9 cellular contexts compared by ENCODE assay signal in the genomic region with DNA sequence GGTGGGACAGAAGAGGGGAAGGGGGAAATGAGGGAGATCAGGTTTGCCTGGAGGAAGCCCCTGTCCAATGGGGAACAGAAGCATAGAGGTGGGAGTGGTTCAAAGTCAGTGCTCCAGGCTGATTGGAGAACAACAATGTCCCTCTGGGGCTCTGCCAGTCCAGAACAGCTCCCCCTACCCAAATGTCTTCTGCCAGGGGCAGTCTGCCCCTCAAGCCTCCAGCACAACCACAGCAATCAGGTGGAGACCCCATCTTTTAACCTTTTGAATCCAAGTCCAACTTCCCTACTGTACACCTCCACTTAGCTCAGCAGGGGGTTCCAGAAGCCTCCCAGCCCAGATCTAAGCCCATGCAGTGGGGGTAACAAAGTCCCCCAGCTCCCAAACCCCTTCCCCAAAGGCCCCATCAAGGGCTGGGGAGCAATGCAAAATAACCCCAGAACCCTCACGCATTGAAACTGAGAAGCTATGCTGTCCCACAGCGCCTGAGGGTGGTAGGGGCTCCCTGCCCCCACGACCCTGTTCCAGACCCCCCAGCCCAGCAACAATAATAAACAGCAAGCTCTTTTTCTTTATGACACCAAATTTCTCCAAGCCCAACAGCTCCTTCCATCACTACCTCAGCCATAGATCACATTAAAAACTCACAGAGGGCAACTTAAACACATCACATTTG. TPM values are rescaled to one million over a fixed set of nuclear protein-coding genes. Genes with fewer than 3 reads are reported as not detected.
DNase-seq lines count a peak whose midpoint lies in the region; ATAC-seq and TF ChIP-seq lines count a peak whose summit lies in the region.
"Had no signal": no experiment of that assay in that cellular context is flagged by ENCODE, and none has a peak within 500 bp of the region (broad histone marks: within the 10 kb centered on the region; RNA-seq: fewer than 3 reads in every experiment).

No MANE protein-coding gene starts in this region.

- H3K27ac Mint-ChIP-seq in CD4-positive, CD25-positive, alpha-beta regulatory T cell, result peak overlapping the region; percentile 26 to 76 (median 62)
- H3K27ac Mint-ChIP-seq in brain, result peak overlapping the region in 4 of 5 experiments; percentile 49 to 92 (median 76)
- H3K27ac Mint-ChIP-seq in nephron, result no peak overlapping the region
- H3K27ac Mint-ChIP-seq in activated CD8-positive, alpha-beta memory T cell treated with anti-CD3 and anti-CD28 coated beads, Interleukin-2, amount 10 ng/mL, durations not matched to agents 7 days and 5 days, result no peak overlapping the region

- DNase-seq in CD4-positive, CD25-positive, alpha-beta regulatory T cell, result no peak
- DNase-seq in activated CD8-positive, alpha-beta memory T cell treated with anti-CD3 and anti-CD28 coated beads, Interleukin-2, amount 10 ng/mL, durations not matched to agents 7 days and 5 days, result no peak
- DNase-seq in dedifferentiated amniotic fluid mesenchymal stem cell (ENCODE audit: extremely low spot score), result no peak
- DNase-seq in foreskin melanocyte, result no peak
- DNase-seq: NCI-H1105 had no signal

- peaks cover 0 to 1% (median 0%) of the 10 kb centered on the region in 7 donors for H3K9me3 Mint-ChIP-seq in CD4-positive, CD25-positive, alpha-beta regulatory T cell
- no peaks in the 10 kb centered on the region for H3K9me3 Mint-ChIP-seq in brain
- H3K9me3 Mint-ChIP-seq in nephron, result no peaks in the 10 kb centered on the region
- H3K9me3 Mint-ChIP-seq in activated CD8-positive, alpha-beta memory T cell treated with anti-CD3 and anti-CD28 coated beads, Interleukin-2, amount 10 ng/mL, durations not matched to agents 7 days and 5 days (ENCODE audit: low read depth), result no peaks in the 10 kb centered on the region

- no peaks in the 10 kb centered on the region for H3K36me3 Mint-ChIP-seq in CD4-positive, CD25-positive, alpha-beta regulatory T cell
- H3K36me3 Mint-ChIP-seq in brain (no peaks in the 10 kb centered on the region), nephron (ENCODE audit: low read depth) (no peaks in the 10 kb centered on the region)
- H3K36me3 Mint-ChIP-seq in activated CD8-positive, alpha-beta memory T cell treated with anti-CD3 and anti-CD28 coated beads, Interleukin-2, amount 10 ng/mL, durations not matched to agents 7 days and 5 days, result no peaks in the 10 kb centered on the region

- H3K4me3 ChIP-seq in CD4-positive, CD25-positive, alpha-beta regulatory T cell (ENCODE audit: low read depth, low read length), result no peak overlapping the region

- CTCF ChIA-PET in activated CD8-positive, alpha-beta memory T cell treated with anti-CD3 and anti-CD28 coated beads, Interleukin-2, amount 10 ng/mL, durations not matched to agents 7 days and 5 days (lab: Charles Lee), result interaction anchor here (0.7 to 6.3 kb wide), 13 partner anchors 10 to 304 kb away, joined by 3 to 48 read pairs (median 5); no protein-coding TSS in a partner anchor

- peaks cover 0 to 56% (median 32%) of the 10 kb centered on the region in 4 donors for H3K4me1 Mint-ChIP-seq in CD4-positive, CD25-positive, alpha-beta regulatory T cell
- peaks cover 11% of the 10 kb centered on the region for H3K4me1 Mint-ChIP-seq in brain
- H3K4me1 Mint-ChIP-seq in nephron, result peaks cover 41% of the 10 kb centered on the region
- peaks cover 31% of the 10 kb centered on the region for H3K4me1 Mint-ChIP-seq in activated CD8-positive, alpha-beta memory T cell treated with anti-CD3 and anti-CD28 coated beads, Interleukin-2, amount 10 ng/mL, durations not matched to agents 7 days and 5 days

- H3K4me3 Mint-ChIP-seq in CD4-positive, CD25-positive, alpha-beta regulatory T cell, result peak overlapping the region; percentile 36 to 88 (median 74)
- H3K4me3 Mint-ChIP-seq in brain (peak overlapping the region in 4 of 5 experiments; percentile 71 to 82 (median 75)), nephron (peak overlapping the region; percentile 76 to 96 (median 81))
- no peak overlapping the region for H3K4me3 Mint-ChIP-seq in activated CD8-positive, alpha-beta memory T cell treated with anti-CD3 and anti-CD28 coated beads, Interleukin-2, amount 10 ng/mL, durations not matched to agents 7 days and 5 days

- H3K27ac ChIP-seq in CD4-positive, CD25-positive, alpha-beta regulatory T cell (ENCODE audit: insufficient read depth, low read length, poor library complexity, severe bottlenecking), result no peak overlapping the region
- peak overlapping the region; percentile 71 for H3K27ac ChIP-seq in KOPT-K1 (ENCODE audit: low read depth, low read length, poor library complexity, severe bottlenecking)

- no peaks in the 10 kb centered on the region for H3K9me3 ChIP-seq in CD4-positive, CD25-positive, alpha-beta regulatory T cell (ENCODE audit: control insufficient read depth in 2 of 2, low read length in 2 of 2)
- H3K9me3 ChIP-seq in KOPT-K1 (ENCODE audit: insufficient read depth, low read length, poor library complexity, severe bottlenecking), result no peaks in the 10 kb centered on the region

- peaks cover 4% of the 10 kb centered on the region for H3K27me3 Mint-ChIP-seq in CD4-positive, CD25-positive, alpha-beta regulatory T cell
- H3K27me3 Mint-ChIP-seq in brain (peaks cover 11% of the 10 kb centered on the region), nephron (ENCODE audit: low read depth) (no peaks in the 10 kb centered on the region)
- H3K27me3 Mint-ChIP-seq in activated CD8-positive, alpha-beta memory T cell treated with anti-CD3 and anti-CD28 coated beads, Interleukin-2, amount 10 ng/mL, durations not matched to agents 7 days and 5 days, result no peaks in the 10 kb centered on the region

- peaks cover 52% of the 10 kb centered on the region for H3K4me1 ChIP-seq in CD4-positive, CD25-positive, alpha-beta regulatory T cell (ENCODE audit: control insufficient read depth, insufficient read depth, low read length, poor library complexity, severe bottlenecking)

- no peak for ATAC-seq in CD4-positive, CD25-positive, alpha-beta regulatory T cell (ENCODE audit: low read depth in 2 of 2)
- no peak for ATAC-seq in GM19324 (IDR thresholded peaks at IDR 0.05; ENCODE audit: low FRiP score, unreplicated experiment)
- ATAC-seq in activated CD8-positive, alpha-beta memory T cell treated with anti-CD3 and anti-CD28 coated beads, Interleukin-2, amount 10 ng/mL, durations not matched to agents 7 days and 5 days, result no peak

- no peaks in the 10 kb centered on the region for H3K36me3 ChIP-seq in CD4-positive, CD25-positive, alpha-beta regulatory T cell (ENCODE audit: control insufficient read depth, insufficient read depth, low read length)
- no peaks in the 10 kb centered on the region for H3K36me3 ChIP-seq in KOPT-K1 (ENCODE audit: insufficient read depth, low read length)

- no peaks in the 10 kb centered on the region for H3K27me3 ChIP-seq in CD4-positive, CD25-positive, alpha-beta regulatory T cell (ENCODE audit: control insufficient read depth, insufficient read depth, low read length)

- peak; percentile 26 to 32 for TF ChIP-seq CTCF in brain (conservative IDR thresholded peaks at IDR 0.05)
- TF ChIP-seq CTCF in nephron (IDR thresholded peaks at IDR 0.05; ENCODE audit: unreplicated experiment in 3 of 3), result no peak

RNA-seq across cellular contexts. Expression of a gene that starts 3.3 kb away (rescaled TPM):
- total RNA-seq in CD4-positive, CD25-positive, alpha-beta regulatory T cell, result 26.2 TPM
- 1 to 10 TPM in 1 of 4 donors, under 1 TPM in 3; 0.07 to 1.4 (median 0.50) TPM for polyA plus RNA-seq in CD4-positive, CD25-positive, alpha-beta regulatory T cell
- polyA plus RNA-seq in brain (ENCODE audit: insufficient read depth, low read depth, low replicate concordance), result 48.8 TPM
- total RNA-seq in activated CD8-positive, alpha-beta memory T cell treated with anti-CD3 and anti-CD28 coated beads, Interleukin-2, amount 10 ng/mL, durations not matched to agents 7 days and 5 days, result 10 to 100 TPM; 15.8 to 18.5 TPM

RNA-seq across cellular contexts. Expression of a gene that starts 34.3 kb away (rescaled TPM):
- total RNA-seq in CD4-positive, CD25-positive, alpha-beta regulatory T cell, result 0.15 TPM
- polyA plus RNA-seq in CD4-positive, CD25-positive, alpha-beta regulatory T cell, result under 1 TPM; 0.20 to 0.87 (median 0.33) TPM
- polyA plus RNA-seq in brain (ENCODE audit: insufficient read depth, low read depth, low replicate concordance), result 2.7 TPM
- total RNA-seq in activated CD8-positive, alpha-beta memory T cell treated with anti-CD3 and anti-CD28 coated beads, Interleukin-2, amount 10 ng/mL, durations not matched to agents 7 days and 5 days, result 1 to 10 TPM in 1 of 2 experiments, under 1 TPM in 1; 0.30 to 1.8 TPM

Comparison
In these comparisons a context has a peak if more than half of its experiments do, and no peak if none do; other contexts are left out.
1. H3K27ac Mint-ChIP-seq: peak in CD4-positive, CD25-positive, alpha-beta regulatory T cell (3 of 3) and brain (4 of 5); none in nephron (0 of 3) and activated CD8-positive, alpha-beta memory T cell treated with anti-CD3 and anti-CD28 coated beads, Interleukin-2, amount 10 ng/mL, durations not matched to agents 7 days and 5 days (single experiment).
2. CTCF ChIP-seq: peak in brain (2 of 2); none in nephron (0 of 3).